ENCODE assay signal across 26 cellular contexts in the genomic region with DNA sequence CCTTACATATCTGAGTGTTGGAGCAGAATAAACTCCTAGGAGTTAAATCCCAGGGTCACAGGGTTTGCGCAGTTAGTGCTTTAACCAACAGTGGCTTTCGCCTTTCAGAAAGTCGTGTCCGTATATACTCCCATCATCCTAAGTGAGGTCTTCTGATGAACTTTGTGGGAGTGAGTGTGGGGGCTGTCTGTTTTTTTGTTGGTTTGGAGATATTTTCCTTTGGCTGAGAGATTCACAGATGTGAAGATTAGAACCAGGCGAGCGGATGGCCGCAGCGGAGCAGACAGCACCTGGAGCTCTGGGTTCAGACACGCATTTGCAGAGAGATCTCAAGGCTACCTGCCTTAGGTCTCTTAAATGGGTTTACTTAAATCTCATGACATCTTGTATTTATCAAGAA. TPM values are rescaled to one million over a fixed set of nuclear protein-coding genes. Genes with fewer than 3 reads are reported as not detected.
"Had no signal": no experiment of that assay in that cellular context is flagged by ENCODE, and none has a peak within 500 bp of the region (broad histone marks: within the 10 kb centered on the region; RNA-seq: fewer than 3 reads in every experiment).

No MANE protein-coding gene starts in this region.

- H3K27ac ChIP-seq: colonic mucosa, epithelial cell of prostate, gastrocnemius medialis, hepatocyte, ovary, psoas muscle, right lobe of liver, thoracic aorta, transverse colon, upper lobe of right lung, uterus had no signal

- H3K36me3 ChIP-seq: colonic mucosa, gastrocnemius medialis, ovary, right lobe of liver, thoracic aorta, transverse colon, upper lobe of right lung, uterus had no signal

- H3K9me3 ChIP-seq: colonic mucosa, gastrocnemius medialis, psoas muscle, right lobe of liver, thoracic aorta, transverse colon, upper lobe of right lung, uterus had no signal

- H3K4me3 ChIP-seq: colonic mucosa, gastrocnemius medialis, hepatocyte, lung, ovary, psoas muscle, right lobe of liver, thoracic aorta, transverse colon, upper lobe of right lung, uterus had no signal

- ATAC-seq: esophagus mucosa; gastrocnemius medialis; left lobe of liver; naive thymus-derived CD8-positive, alpha-beta T cell; psoas muscle; right lobe of liver; stimulated activated naive B cell treated with anti-CD40 and anti-IgM and Interleukin-4, amounts not matched to agents 10 μg/mL and 1 μg/mL and 100 μg/mL, for 72 hours; upper lobe of right lung had no signal

- H3K4me2 ChIP-seq: hepatocyte had no signal

- H3K27me3 ChIP-seq: colonic mucosa, ovary, right lobe of liver, upper lobe of right lung, uterus had no signal

- H2AFZ ChIP-seq: hepatocyte had no signal

- H3K79me2 ChIP-seq: hepatocyte had no signal

- DNase-seq: colonic mucosa; effector CD8-positive, alpha-beta T cell; endodermal cell; foreskin fibroblast; gastrocnemius medialis; mesenchymal stem cell; naive thymus-derived CD8-positive, alpha-beta T cell; nephron progenitor cell; occipital lobe; ovary; posterior cingulate gyrus; psoas muscle; right lobe of liver; small intestine; stimulated activated CD4-positive, alpha-beta T cell treated with anti-CD3 and anti-CD28 coated beads, Interleukin-15, amount 100 ng/mL, for 24 hours; stimulated activated CD4-positive, alpha-beta T cell treated with anti-CD3 and anti-CD28 coated beads, Interleukin-2, amount 100 ng/mL, for 48 hours; stimulated activated naive B cell treated with anti-CD40 and anti-IgM and Interleukin-4, amounts not matched to agents 10 μg/mL and 1 μg/mL and 100 μg/mL, for 72 hours; transverse colon; uterus had no signal

- H3K4me1 ChIP-seq: colonic mucosa, gastrocnemius medialis, psoas muscle, right lobe of liver, transverse colon, upper lobe of right lung, uterus had no signal

RNA-seq across cellular contexts. Expression of a gene that starts 57.5 kb away (rescaled TPM):
- total RNA-seq: gastrocnemius medialis; left lobe of liver; naive thymus-derived CD8-positive, alpha-beta T cell; psoas muscle had no signal
